In the genomic region with DNA sequence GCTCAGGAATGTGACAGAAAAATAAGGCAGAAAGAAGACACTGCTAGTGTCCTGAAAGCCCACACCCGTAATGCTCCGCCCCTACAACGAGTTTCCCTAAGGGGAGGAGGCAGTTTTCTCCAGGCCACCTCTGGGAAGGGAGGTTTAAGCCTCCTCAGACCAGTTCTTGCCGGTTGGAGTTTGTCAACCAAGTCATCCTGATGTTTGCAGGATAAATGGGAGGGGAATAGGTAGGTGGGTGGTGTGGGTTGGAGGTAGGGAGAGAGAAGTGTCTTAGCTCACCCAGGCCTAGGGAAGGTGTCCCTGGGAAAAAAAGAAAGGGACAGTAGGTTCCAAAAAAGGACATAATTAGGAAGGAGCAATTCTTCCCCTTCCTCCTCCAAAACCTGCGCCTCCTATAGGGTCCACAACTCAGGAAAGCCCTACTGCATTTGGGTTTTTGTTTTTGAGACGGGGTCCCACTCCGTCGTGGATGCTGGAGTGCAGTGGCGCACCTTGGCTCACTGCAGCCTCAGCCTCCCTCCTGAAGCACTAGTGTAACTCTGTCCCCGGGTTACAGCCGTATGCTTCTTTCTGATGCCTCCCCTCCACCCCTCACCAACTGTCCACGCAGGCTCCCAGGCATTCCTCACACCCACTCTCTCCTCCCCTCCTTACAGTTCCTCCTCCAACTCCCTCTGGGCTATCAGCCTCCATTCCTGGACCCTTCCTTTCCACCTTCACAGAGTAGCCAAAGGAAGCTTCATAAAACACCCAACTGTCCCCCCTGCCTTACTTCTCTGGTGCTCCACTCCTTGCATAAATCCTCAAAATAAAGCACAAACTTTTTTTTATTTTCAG, we compare ENCODE assay signal across 8 cellular contexts. TPM values are rescaled to one million over a fixed set of nuclear protein-coding genes. Genes with fewer than 3 reads are reported as not detected.
DNase-seq lines count a peak whose midpoint lies in the region; ATAC-seq, FAIRE-seq and TF ChIP-seq lines count a peak whose summit lies in the region.

No MANE protein-coding gene starts in this region.

- POLR2A ChIA-PET in HepG2 (lab: Yijun Ruan, JAX): interaction anchor here (1.4 kb wide), 1 partner anchor 20 kb away, joined by 3 read pairs; the partner anchor contains the start of gene SERTAD1

- H3K27ac ChIP-seq in HepG2 (ENCODE audit: extremely low read length, insufficient read depth, low read length): no peak overlapping the region

- peaks cover 8% of the 10 kb centered on the region for H3K36me3 Mint-ChIP-seq in IgD-negative memory B cell
- H3K36me3 Mint-ChIP-seq in natural killer cell treated with Interleukin-12 subunit alpha and Interleukin-12 subunit beta and Interleukin-15 and Interleukin-18, amount 100 ng/mL, for 72 hours: peaks cover 5% of the 10 kb centered on the region

- no peak overlapping the region for H3K4me2 ChIP-seq in HepG2 (ENCODE audit: low read depth, low read length)

- TF ChIP-seq CTCF in HepG2 (CRISPR knock-in tag; IDR thresholded peaks at IDR 0.05): no peak

- no peak for ATAC-seq in natural killer cell treated with Interleukin-12 subunit alpha and Interleukin-12 subunit beta and Interleukin-15 and Interleukin-18, amount 100 ng/mL, for 72 hours
- ATAC-seq in HepG2: no peak

- TF ChIP-seq RAD21 in HepG2 (CRISPR knock-in tag; IDR thresholded peaks at IDR 0.05): no peak

- FAIRE-seq in HepG2 (lab: Jason Lieb, UNC): no peak

- in situ Hi-C loops in HepG2 (cut with HindIII; ENCODE audit: extremely low pct_ligation_motif_present, low pct_unique_long_range_greater_than_20kb): no loop called here

- TF ChIP-seq EP300 in HepG2 (IDR thresholded peaks at IDR 0.05; ENCODE audit: low read depth in 2 of 2, low read length in 2 of 2): no peak
- no peak for TF ChIP-seq EP300 in HepG2 (CRISPR knock-in tag; IDR thresholded peaks at IDR 0.05; ENCODE audit: borderline replicate concordance)

- peaks cover 13% of the 10 kb centered on the region for H4K20me1 ChIP-seq in HepG2 (ENCODE audit: insufficient read depth, low read length)

- H3K9ac ChIP-seq in HepG2 (ENCODE audit: insufficient read depth, low read depth, low read length): no peak overlapping the region

- CTCF ChIA-PET in HepG2 (lab: Yijun Ruan, JAX; ENCODE audit: low intra/inter-chr PET ratio, low total read pairs): no interaction called here

- H3K9me3 ChIP-seq in HepG2 (ENCODE audit: low read length): no peaks in the 10 kb centered on the region

- peaks cover 12% of the 10 kb centered on the region for H3K4me1 ChIP-seq in HepG2 (ENCODE audit: insufficient read depth, low read length)

- DNase-seq in COLO829 (ENCODE audit: low spot score) (peak; percentile 15), ecto neural progenitor cell (ENCODE audit: low spot score) (peak; percentile 72), HepG2 (ENCODE audit: low spot score) (no peak), hypothalamus (lab: John Stamatoyannopoulos, UW) (no peak), T-helper 9 cell (no peak)
- DNase-seq in natural killer cell treated with Interleukin-12 subunit alpha and Interleukin-12 subunit beta and Interleukin-15 and Interleukin-18, amount 100 ng/mL, for 72 hours (ENCODE audit: low spot score): no peak
- DNase-seq in effector CD4-positive, alpha-beta T cell: no peak

- H3K27ac Mint-ChIP-seq in IgD-negative memory B cell: peak overlapping the region in 2 of 3 donors; percentile 67 to 96
- peak overlapping the region in 1 of 2 donors; percentile 37 for H3K27ac Mint-ChIP-seq in natural killer cell treated with Interleukin-12 subunit alpha and Interleukin-12 subunit beta and Interleukin-15 and Interleukin-18, amount 100 ng/mL, for 72 hours

- H3K9me3 Mint-ChIP-seq in IgD-negative memory B cell: no peaks in the 10 kb centered on the region
- no peaks in the 10 kb centered on the region for H3K9me3 Mint-ChIP-seq in natural killer cell treated with Interleukin-12 subunit alpha and Interleukin-12 subunit beta and Interleukin-15 and Interleukin-18, amount 100 ng/mL, for 72 hours

- peaks cover 13 to 15% (median 14%) of the 10 kb centered on the region in 3 donors for H3K4me1 Mint-ChIP-seq in IgD-negative memory B cell
- H3K4me1 Mint-ChIP-seq in natural killer cell treated with Interleukin-12 subunit alpha and Interleukin-12 subunit beta and Interleukin-15 and Interleukin-18, amount 100 ng/mL, for 72 hours (ENCODE audit: low read depth in 2 of 2): peaks cover 12 to 22% of the 10 kb centered on the region in 2 donors

- peaks cover 26% of the 10 kb centered on the region for H3K79me2 ChIP-seq in HepG2 (ENCODE audit: insufficient read depth, low read length)

- H3K27me3 Mint-ChIP-seq in IgD-negative memory B cell: no peaks in the 10 kb centered on the region
- H3K27me3 Mint-ChIP-seq in natural killer cell treated with Interleukin-12 subunit alpha and Interleukin-12 subunit beta and Interleukin-15 and Interleukin-18, amount 100 ng/mL, for 72 hours: no peaks in the 10 kb centered on the region

- no peak overlapping the region for H3K4me3 ChIP-seq in HepG2 (replicated peaks in 1 of 3; ENCODE audit: insufficient read depth in 1 of 3, low read depth in 2 of 3, low read length in 3 of 3)

- no TSS peak for BruUV-seq in HepG2 (replicated peaks; lab: Mats Ljungman, UMichigan)

- 87% methylated on average over 12 of the region's 12 CpGs for WGBS in HepG2 (ENCODE audit: low lambda C conversion rate)

- no peak overlapping the region for H2AFZ ChIP-seq in HepG2 (ENCODE audit: low read length)

- TF ChIP-seq POLR2A in HepG2 (IDR thresholded peaks at IDR 0.05; ENCODE audit: insufficient read depth in 1 of 2, low read depth in 2 of 2, low read length in 2 of 2): no peak

- H3K36me3 ChIP-seq in HepG2 (replicated peaks in 1 of 2; ENCODE audit: control insufficient read depth in 1 of 2, insufficient read depth in 2 of 2, low read length in 2 of 2): peaks cover 7 to 14% of the 10 kb centered on the region in 2 experiments; a peak in 4 of 5 replicates

- peaks cover 0 to 5% of the 10 kb centered on the region in 2 experiments; a peak in 1 of 5 replicates for H3K27me3 ChIP-seq in HepG2 (ENCODE audit: control insufficient read depth in 1 of 2, insufficient read depth in 2 of 2, low read length in 2 of 2)

- H3K4me3 Mint-ChIP-seq in IgD-negative memory B cell: peak overlapping the region in 2 of 4 donors; percentile 57 to 65
- H3K4me3 Mint-ChIP-seq in natural killer cell treated with Interleukin-12 subunit alpha and Interleukin-12 subunit beta and Interleukin-15 and Interleukin-18, amount 100 ng/mL, for 72 hours: peak overlapping the region; percentile 5

- intact Hi-C loops in HepG2 (cut with micrococcal nuclease; ENCODE audit: unreplicated experiment): loop anchor here (2.0 kb wide), 2 partner anchors 19 to 25 kb away; partner anchors contain the start of gene BLVRB

RNA-seq across cellular contexts. Expression of gene SERTAD3, which starts 2.0 kb away (rescaled TPM):
- 29.2 TPM for polyA plus RNA-seq in IgD-negative memory B cell
- total RNA-seq in natural killer cell treated with Interleukin-12 subunit alpha and Interleukin-12 subunit beta and Interleukin-15 and Interleukin-18, amount 100 ng/mL, for 72 hours: 10 to 100 TPM; 12.8 to 13.2 TPM
- total RNA-seq in HepG2 (2016; rRNA removed; fragmentation: Illumina TruSeq; extraction: Trizol): 16.9 and 17.8 TPM in 2 replicates
- 14.6 and 17.8 TPM in 2 replicates for total RNA-seq in HepG2 (2016; cell fraction: cytosol; rRNA removed; fragmentation: Illumina TruSeq; extraction: Trizol; ENCODE audit: low read depth)
- total RNA-seq in HepG2 (2016; cell fraction: insoluble cytoplasmic fraction; rRNA removed; fragmentation: Illumina TruSeq; extraction: Trizol): 14.8 and 17.5 TPM in 2 replicates
- 22.0 and 25.4 TPM in 2 replicates for total RNA-seq in HepG2 (2016; cell fraction: membrane; rRNA removed; fragmentation: Illumina TruSeq; extraction: Trizol)
- 6.8 and 9.0 TPM in 2 replicates for total RNA-seq in HepG2 (2016; cell fraction: nucleus; rRNA removed; fragmentation: Illumina TruSeq; extraction: Trizol)
- 9.5 and 9.6 TPM in 2 replicates for polyA plus RNA-seq in HepG2 (2011; rRNA removed)
- polyA plus RNA-seq in HepG2 (2011; cell fraction: cytosol; rRNA removed): 6.9 and 7.9 TPM in 2 replicates
- 5.9 and 6.5 TPM in 2 replicates for polyA plus RNA-seq in HepG2 (2011; cell fraction: nucleus; rRNA removed)
- 6.5 and 7.5 TPM in 2 replicates for polyA plus RNA-seq in HepG2 (2012)
- polyA plus RNA-seq in HepG2 (2016; cell fraction: cytosol; fragmentation: Illumina TruSeq; extraction: Trizol; ENCODE audit: low read depth): 3.8 and 4.4 TPM in 2 replicates
- polyA plus RNA-seq in HepG2 (2016; cell fraction: insoluble cytoplasmic fraction; fragmentation: Illumina TruSeq; extraction: Trizol; ENCODE audit: low read depth): 10.8 and 15.2 TPM in 2 replicates
- 7.3 and 9.1 TPM in 2 replicates for polyA plus RNA-seq in HepG2 (2016; cell fraction: membrane; fragmentation: Illumina TruSeq; extraction: Trizol; ENCODE audit: low read depth)
- polyA plus RNA-seq in HepG2 (2016; cell fraction: nucleus; fragmentation: Illumina TruSeq; extraction: Trizol; ENCODE audit: insufficient read depth, low read depth): 13.4 and 16.1 TPM in 2 replicates
- 19.2 and 19.5 TPM in 2 replicates for polyA minus RNA-seq in HepG2 (2011; rRNA and poly(A)+ RNA removed; ENCODE audit: low replicate concordance)
- polyA minus RNA-seq in HepG2 (2011; cell fraction: cytosol; rRNA and poly(A)+ RNA removed): 10.9 and 15.7 TPM in 2 replicates
- polyA minus RNA-seq in HepG2 (2011; cell fraction: nucleus; rRNA and poly(A)+ RNA removed): 5.1 and 5.8 TPM in 2 replicates

RNA-seq across cellular contexts. Expression of gene BLVRB, which starts 19.4 kb away (rescaled TPM):
- polyA plus RNA-seq in IgD-negative memory B cell (35.9 TPM), HepG2 (2011; rRNA removed) (51.4 and 75.9 TPM in 2 replicates)
- 1 to 10 TPM; 4.6 to 5.3 TPM for total RNA-seq in natural killer cell treated with Interleukin-12 subunit alpha and Interleukin-12 subunit beta and Interleukin-15 and Interleukin-18, amount 100 ng/mL, for 72 hours
- 25.9 and 32.7 TPM in 2 replicates for total RNA-seq in HepG2 (2016; rRNA removed; fragmentation: Illumina TruSeq; extraction: Trizol)
- 8.2 and 10.9 TPM in 2 replicates for total RNA-seq in HepG2 (2016; cell fraction: cytosol; rRNA removed; fragmentation: Illumina TruSeq; extraction: Trizol; ENCODE audit: low read depth)
- total RNA-seq in HepG2 (2016; cell fraction: insoluble cytoplasmic fraction; rRNA removed; fragmentation: Illumina TruSeq; extraction: Trizol): 28.3 and 39.1 TPM in 2 replicates
- 7.6 and 7.9 TPM in 2 replicates for total RNA-seq in HepG2 (2016; cell fraction: membrane; rRNA removed; fragmentation: Illumina TruSeq; extraction: Trizol)
- total RNA-seq in HepG2 (2016; cell fraction: nucleus; rRNA removed; fragmentation: Illumina TruSeq; extraction: Trizol): 9.9 and 11.1 TPM in 2 replicates
- polyA plus RNA-seq in HepG2 (2011; cell fraction: cytosol; rRNA removed): 66.0 and 107 TPM in 2 replicates
- polyA plus RNA-seq in HepG2 (2011; cell fraction: nucleus; rRNA removed): 44.9 and 46.6 TPM in 2 replicates
- 39.5 and 39.8 TPM in 2 replicates for polyA plus RNA-seq in HepG2 (2012)
- polyA plus RNA-seq in HepG2 (2016; cell fraction: cytosol; fragmentation: Illumina TruSeq; extraction: Trizol; ENCODE audit: low read depth): 10.5 and 11.4 TPM in 2 replicates
- 31.5 and 40.3 TPM in 2 replicates for polyA plus RNA-seq in HepG2 (2016; cell fraction: insoluble cytoplasmic fraction; fragmentation: Illumina TruSeq; extraction: Trizol; ENCODE audit: low read depth)
- 6.6 and 8.8 TPM in 2 replicates for polyA plus RNA-seq in HepG2 (2016; cell fraction: membrane; fragmentation: Illumina TruSeq; extraction: Trizol; ENCODE audit: low read depth)
- 18.0 and 18.8 TPM in 2 replicates for polyA plus RNA-seq in HepG2 (2016; cell fraction: nucleus; fragmentation: Illumina TruSeq; extraction: Trizol; ENCODE audit: insufficient read depth, low read depth)
- polyA minus RNA-seq in HepG2 (2011; rRNA and poly(A)+ RNA removed; ENCODE audit: low replicate concordance): 42.8 and 149 TPM in 2 replicates
- 28.8 and 32.2 TPM in 2 replicates for polyA minus RNA-seq in HepG2 (2011; cell fraction: cytosol; rRNA and poly(A)+ RNA removed)
- 6.0 and 10.4 TPM in 2 replicates for polyA minus RNA-seq in HepG2 (2011; cell fraction: nucleus; rRNA and poly(A)+ RNA removed)

RNA-seq across cellular contexts. Expression of gene SERTAD1, which starts 20.4 kb away (rescaled TPM):
- polyA plus RNA-seq in IgD-negative memory B cell: 13.2 TPM
- total RNA-seq in natural killer cell treated with Interleukin-12 subunit alpha and Interleukin-12 subunit beta and Interleukin-15 and Interleukin-18, amount 100 ng/mL, for 72 hours: 10 to 100 TPM; 11.2 to 21.5 TPM
- 4.3 and 4.7 TPM in 2 replicates for total RNA-seq in HepG2 (2016; rRNA removed; fragmentation: Illumina TruSeq; extraction: Trizol)
- 1.8 and 2.1 TPM in 2 replicates for total RNA-seq in HepG2 (2016; cell fraction: cytosol; rRNA removed; fragmentation: Illumina TruSeq; extraction: Trizol; ENCODE audit: low read depth)
- 3.9 and 5.6 TPM in 2 replicates for total RNA-seq in HepG2 (2016; cell fraction: insoluble cytoplasmic fraction; rRNA removed; fragmentation: Illumina TruSeq; extraction: Trizol)
- total RNA-seq in HepG2 (2016; cell fraction: membrane; rRNA removed; fragmentation: Illumina TruSeq; extraction: Trizol): 3.0 and 3.6 TPM in 2 replicates
- total RNA-seq in HepG2 (2016; cell fraction: nucleus; rRNA removed; fragmentation: Illumina TruSeq; extraction: Trizol): 1.7 and 1.9 TPM in 2 replicates
- 4.5 and 5.0 TPM in 2 replicates for polyA plus RNA-seq in HepG2 (2011; rRNA removed)
- 5.0 and 7.0 TPM in 2 replicates for polyA plus RNA-seq in HepG2 (2011; cell fraction: cytosol; rRNA removed)
- 4.0 and 4.5 TPM in 2 replicates for polyA plus RNA-seq in HepG2 (2011; cell fraction: nucleus; rRNA removed)
- 1.4 and 1.9 TPM in 2 replicates for polyA plus RNA-seq in HepG2 (2012)
- polyA plus RNA-seq in HepG2 (2016; cell fraction: cytosol; fragmentation: Illumina TruSeq; extraction: Trizol; ENCODE audit: low read depth): 0.94 and 1.1 TPM in 2 replicates
- polyA plus RNA-seq in HepG2 (2016; cell fraction: insoluble cytoplasmic fraction; fragmentation: Illumina TruSeq; extraction: Trizol; ENCODE audit: low read depth): 3.6 and 4.1 TPM in 2 replicates
- polyA plus RNA-seq in HepG2 (2016; cell fraction: membrane; fragmentation: Illumina TruSeq; extraction: Trizol; ENCODE audit: low read depth): 1.5 and 1.7 TPM in 2 replicates
- polyA plus RNA-seq in HepG2 (2016; cell fraction: nucleus; fragmentation: Illumina TruSeq; extraction: Trizol; ENCODE audit: insufficient read depth, low read depth): 2.5 and 2.7 TPM in 2 replicates
- polyA minus RNA-seq in HepG2 (2011; rRNA and poly(A)+ RNA removed; ENCODE audit: low replicate concordance): 2.7 and 5.6 TPM in 2 replicates
- polyA minus RNA-seq in HepG2 (2011; cell fraction: cytosol; rRNA and poly(A)+ RNA removed): 1.1 and 1.2 TPM in 2 replicates
- 1.7 and 2.0 TPM in 2 replicates for polyA minus RNA-seq in HepG2 (2011; cell fraction: nucleus; rRNA and poly(A)+ RNA removed)

RNA-seq across cellular contexts. Expression of gene SPTBN4, which starts 20.6 kb away (rescaled TPM):
- polyA plus RNA-seq in IgD-negative memory B cell (not detected), HepG2 (2011; rRNA removed) (0.08 and 0.11 TPM in 2 replicates)
- not detected for total RNA-seq in natural killer cell treated with Interleukin-12 subunit alpha and Interleukin-12 subunit beta and Interleukin-15 and Interleukin-18, amount 100 ng/mL, for 72 hours
- 0.11 TPM in 1 of 2 replicates, not detected in the other for total RNA-seq in HepG2 (2016; rRNA removed; fragmentation: Illumina TruSeq; extraction: Trizol)
- total RNA-seq in HepG2 (2016; cell fraction: cytosol; rRNA removed; fragmentation: Illumina TruSeq; extraction: Trizol; ENCODE audit: low read depth): not detected in 2 replicates
- total RNA-seq in HepG2 (2016; cell fraction: insoluble cytoplasmic fraction; rRNA removed; fragmentation: Illumina TruSeq; extraction: Trizol): not detected in 2 replicates
- total RNA-seq in HepG2 (2016; cell fraction: membrane; rRNA removed; fragmentation: Illumina TruSeq; extraction: Trizol): not detected in 2 replicates
- not detected in 2 replicates for total RNA-seq in HepG2 (2016; cell fraction: nucleus; rRNA removed; fragmentation: Illumina TruSeq; extraction: Trizol)
- polyA plus RNA-seq in HepG2 (2011; cell fraction: cytosol; rRNA removed): 0.04 and 0.11 TPM in 2 replicates
- 0.26 and 0.29 TPM in 2 replicates for polyA plus RNA-seq in HepG2 (2011; cell fraction: nucleus; rRNA removed)
- polyA plus RNA-seq in HepG2 (2012): 0.11 TPM in 2 replicates
- not detected in 2 replicates for polyA plus RNA-seq in HepG2 (2016; cell fraction: cytosol; fragmentation: Illumina TruSeq; extraction: Trizol; ENCODE audit: low read depth)
- not detected in 2 replicates for polyA plus RNA-seq in HepG2 (2016; cell fraction: insoluble cytoplasmic fraction; fragmentation: Illumina TruSeq; extraction: Trizol; ENCODE audit: low read depth)
- polyA plus RNA-seq in HepG2 (2016; cell fraction: membrane; fragmentation: Illumina TruSeq; extraction: Trizol; ENCODE audit: low read depth): not detected in 2 replicates
- not detected in 2 replicates for polyA plus RNA-seq in HepG2 (2016; cell fraction: nucleus; fragmentation: Illumina TruSeq; extraction: Trizol; ENCODE audit: insufficient read depth, low read depth)
- 0.30 and 1.5 TPM in 2 replicates for polyA minus RNA-seq in HepG2 (2011; rRNA and poly(A)+ RNA removed; ENCODE audit: low replicate concordance)
- not detected in 2 replicates for polyA minus RNA-seq in HepG2 (2011; cell fraction: cytosol; rRNA and poly(A)+ RNA removed)
- polyA minus RNA-seq in HepG2 (2011; cell fraction: nucleus; rRNA and poly(A)+ RNA removed): not detected in 2 replicates

RNA-seq across cellular contexts. Expression of gene PRX, which starts 33.0 kb away (rescaled TPM):
- polyA plus RNA-seq in IgD-negative memory B cell: 0.21 TPM
- total RNA-seq in natural killer cell treated with Interleukin-12 subunit alpha and Interleukin-12 subunit beta and Interleukin-15 and Interleukin-18, amount 100 ng/mL, for 72 hours: under 1 TPM; 0.48 to 0.78 TPM
- total RNA-seq in HepG2 (2016; rRNA removed; fragmentation: Illumina TruSeq; extraction: Trizol): 0.46 and 0.66 TPM in 2 replicates
- not detected in 2 replicates for total RNA-seq in HepG2 (2016; cell fraction: cytosol; rRNA removed; fragmentation: Illumina TruSeq; extraction: Trizol; ENCODE audit: low read depth)
- 0.39 and 0.78 TPM in 2 replicates for total RNA-seq in HepG2 (2016; cell fraction: insoluble cytoplasmic fraction; rRNA removed; fragmentation: Illumina TruSeq; extraction: Trizol)
- total RNA-seq in HepG2 (2016; cell fraction: membrane; rRNA removed; fragmentation: Illumina TruSeq; extraction: Trizol): 0.03 and 0.12 TPM in 2 replicates
- total RNA-seq in HepG2 (2016; cell fraction: nucleus; rRNA removed; fragmentation: Illumina TruSeq; extraction: Trizol): 0.38 and 0.40 TPM in 2 replicates
- 0.66 and 0.99 TPM in 2 replicates for polyA plus RNA-seq in HepG2 (2011; rRNA removed)
- polyA plus RNA-seq in HepG2 (2011; cell fraction: cytosol; rRNA removed): 0.79 and 0.94 TPM in 2 replicates
- polyA plus RNA-seq in HepG2 (2011; cell fraction: nucleus; rRNA removed): 0.76 and 0.99 TPM in 2 replicates
- 0.85 and 1.1 TPM in 2 replicates for polyA plus RNA-seq in HepG2 (2012)
- not detected in 2 replicates for polyA plus RNA-seq in HepG2 (2016; cell fraction: cytosol; fragmentation: Illumina TruSeq; extraction: Trizol; ENCODE audit: low read depth)
- 0.25 and 0.53 TPM in 2 replicates for polyA plus RNA-seq in HepG2 (2016; cell fraction: insoluble cytoplasmic fraction; fragmentation: Illumina TruSeq; extraction: Trizol; ENCODE audit: low read depth)
- 0.03 and 0.06 TPM in 2 replicates for polyA plus RNA-seq in HepG2 (2016; cell fraction: membrane; fragmentation: Illumina TruSeq; extraction: Trizol; ENCODE audit: low read depth)
- 1.1 TPM in 2 replicates for polyA plus RNA-seq in HepG2 (2016; cell fraction: nucleus; fragmentation: Illumina TruSeq; extraction: Trizol; ENCODE audit: insufficient read depth, low read depth)
- 0.51 and 1.1 TPM in 2 replicates for polyA minus RNA-seq in HepG2 (2011; rRNA and poly(A)+ RNA removed; ENCODE audit: low replicate concordance)
- polyA minus RNA-seq in HepG2 (2011; cell fraction: cytosol; rRNA and poly(A)+ RNA removed): 0.53 and 0.89 TPM in 2 replicates
- polyA minus RNA-seq in HepG2 (2011; cell fraction: nucleus; rRNA and poly(A)+ RNA removed): 0.52 and 0.62 TPM in 2 replicates

Comparison
In these comparisons a context has a peak if more than half of its experiments do, and no peak if none do; other contexts are left out.
1. DNase-seq: peak in COLO829 (single experiment) and ecto neural progenitor cell (single experiment); none in natural killer cell treated with Interleukin-12 subunit alpha and Interleukin-12 subunit beta and Interleukin-15 and Interleukin-18, amount 100 ng/mL, for 72 hours (single experiment), HepG2 (single experiment), hypothalamus (0 of 51), T-helper 9 cell (single experiment) and effector CD4-positive, alpha-beta T cell (single experiment).